Comparison of ENCODE assay signal across 8 cellular contexts in genomic region chr19:50724522-50725217, GRCh38. TPM values are rescaled to one million over a fixed set of nuclear protein-coding genes. Genes with fewer than 3 reads are reported as not detected.
DNase-seq lines count a peak whose midpoint lies in the region; ATAC-seq, FAIRE-seq and TF ChIP-seq lines count a peak whose summit lies in the region.

No MANE protein-coding gene starts in this region.

- CTCF ChIA-PET in naive thymus-derived CD4-positive, alpha-beta T cell (lab: Charles Lee), result interaction anchor here (0.6 to 1.3 kb wide), 3 partner anchors 16 to 356 kb away, joined by 3 to 4 read pairs (median 4); no protein-coding TSS in a partner anchor

- peak overlapping the region in 8 of 9 donors; percentile 34 to 87 (median 70) for H3K27ac Mint-ChIP-seq in naive thymus-derived CD4-positive, alpha-beta T cell
- H3K27ac Mint-ChIP-seq in stimulated activated effector memory CD8-positive, alpha-beta T cell treated with anti-CD3 and anti-CD28 coated beads, Interleukin-12 subunit alpha, Interleukin-12 subunit beta, amount 100 ng/mL, for 72 hours, result no peak overlapping the region

- ATAC-seq in GM19455 (IDR thresholded peaks at IDR 0.05; ENCODE audit: unreplicated experiment), result peak; percentile 66
- peak; percentile 93 for ATAC-seq in naive thymus-derived CD4-positive, alpha-beta T cell
- ATAC-seq in stimulated activated effector memory CD8-positive, alpha-beta T cell treated with anti-CD3 and anti-CD28 coated beads, Interleukin-12 subunit alpha, Interleukin-12 subunit beta, amount 100 ng/mL, for 72 hours, result peak; percentile 82

- H3K4me3 ChIP-seq in Peyer's patch, result peak overlapping the region; percentile 39 to 62 (median 54)
- peak overlapping the region; percentile 67 to 80 (median 74) for H3K4me3 ChIP-seq in fibroblast of lung (replicated peaks in 1 of 4; ENCODE audit: control extremely low read depth in 1 of 4, insufficient read depth in 1 of 4, low read depth in 3 of 4, low read length in 4 of 4)
- peak overlapping the region; percentile 62 for H3K4me3 ChIP-seq in naive thymus-derived CD4-positive, alpha-beta T cell (ENCODE audit: low read length)

- peaks cover 0 to 5% (median 0%) of the 10 kb centered on the region in 5 donors for H3K36me3 Mint-ChIP-seq in naive thymus-derived CD4-positive, alpha-beta T cell
- H3K36me3 Mint-ChIP-seq in stimulated activated effector memory CD8-positive, alpha-beta T cell treated with anti-CD3 and anti-CD28 coated beads, Interleukin-12 subunit alpha, Interleukin-12 subunit beta, amount 100 ng/mL, for 72 hours, result no peaks in the 10 kb centered on the region

- intact Hi-C loops in naive thymus-derived CD4-positive, alpha-beta T cell (cut with micrococcal nuclease), result loop anchor here (1.0 to 10.0 kb wide), 9 partner anchors 59 to 980 kb away; partner anchors contain the start of genes POLD1 (in 2 of the 2), VRK3 (in 1 of the 2) and ZNF473 (in 1 of the 2)

- H3K4me1 ChIP-seq in Peyer's patch (peaks cover 0 to 20% (median 3%) of the 10 kb centered on the region in 4 donors), fibroblast of lung (ENCODE audit: control insufficient read depth, extremely low read depth, insufficient read depth, low read length) (peaks cover 25% of the 10 kb centered on the region)
- peaks cover 5 to 12% of the 10 kb centered on the region in 2 donors for H3K4me1 ChIP-seq in naive thymus-derived CD4-positive, alpha-beta T cell (ENCODE audit: control insufficient read depth in 2 of 2, insufficient read depth in 2 of 2, low read length in 2 of 2)

- peak; percentile 98 for FAIRE-seq in HTR-8/SVneo (lab: Jason Lieb, UNC)

- H3K27me3 ChIP-seq in Peyer's patch (no peaks in the 10 kb centered on the region), fibroblast of lung (ENCODE audit: control insufficient read depth, insufficient read depth, low read length) (no peaks in the 10 kb centered on the region)
- H3K27me3 ChIP-seq in naive thymus-derived CD4-positive, alpha-beta T cell (ENCODE audit: control insufficient read depth in 2 of 2, insufficient read depth in 2 of 2, low read length in 2 of 2), result peaks cover 5 to 12% of the 10 kb centered on the region in 2 donors

- H3K36me3 ChIP-seq in Peyer's patch (no peaks in the 10 kb centered on the region), fibroblast of lung (ENCODE audit: control insufficient read depth, insufficient read depth, low read length) (peaks cover 2% of the 10 kb centered on the region)
- no peaks in the 10 kb centered on the region for H3K36me3 ChIP-seq in naive thymus-derived CD4-positive, alpha-beta T cell (ENCODE audit: control insufficient read depth in 2 of 3, insufficient read depth in 3 of 3, low read length in 3 of 3)

- H3K4me2 ChIP-seq in fibroblast of lung (ENCODE audit: extremely low read depth, insufficient read depth, low read length), result peak overlapping the region; percentile 99

- H3K27me3 Mint-ChIP-seq in naive thymus-derived CD4-positive, alpha-beta T cell, result peaks cover 47 to 70% (median 53%) of the 10 kb centered on the region in 5 donors

- peak overlapping the region; percentile 82 for H3K27ac ChIP-seq in C4-2B
- H3K27ac ChIP-seq in Peyer's patch, result peak overlapping the region in 3 of 4 donors; percentile 47 to 66 (median 51)
- H3K27ac ChIP-seq in fibroblast of lung (ENCODE audit: insufficient read depth, low read length), result peak overlapping the region; percentile 81
- peak overlapping the region; percentile 66 for H3K27ac ChIP-seq in naive thymus-derived CD4-positive, alpha-beta T cell (ENCODE audit: low read depth, low read length)

- H3K9me3 ChIP-seq in Peyer's patch (peaks cover 0 to 6% (median 0%) of the 10 kb centered on the region in 4 donors), fibroblast of lung (ENCODE audit: control insufficient read depth, insufficient read depth, low read depth, low read length) (no peaks in the 10 kb centered on the region)
- H3K9me3 ChIP-seq in naive thymus-derived CD4-positive, alpha-beta T cell (ENCODE audit: control insufficient read depth in 2 of 3, low read length in 3 of 3), result no peaks in the 10 kb centered on the region

- peaks cover 0 to 10% (median 2%) of the 10 kb centered on the region in 11 donors for H3K9me3 Mint-ChIP-seq in naive thymus-derived CD4-positive, alpha-beta T cell
- H3K9me3 Mint-ChIP-seq in stimulated activated effector memory CD8-positive, alpha-beta T cell treated with anti-CD3 and anti-CD28 coated beads, Interleukin-12 subunit alpha, Interleukin-12 subunit beta, amount 100 ng/mL, for 72 hours, result peaks cover 3% of the 10 kb centered on the region

- TF ChIP-seq CTCF in C4-2B (conservative IDR thresholded peaks at IDR 0.05), result peak; percentile 97
- TF ChIP-seq CTCF in Peyer's patch (IDR thresholded peaks at IDR 0.05), result peak in 5 of 6 experiments; percentile 21 to 66 (median 51)
- peak; percentile 55 to 79 for TF ChIP-seq CTCF in fibroblast of lung (conservative IDR thresholded peaks at IDR 0.05 in 1 of 2, IDR thresholded peaks at IDR 0.05 in 1 of 2; ENCODE audit: low read depth in 1 of 2, low read length in 2 of 2)

- peak overlapping the region; percentile 73 for H3K9ac ChIP-seq in fibroblast of lung (ENCODE audit: insufficient read depth, low read length)

- DNase-seq in HTR-8/SVneo (ENCODE audit: insufficient read length, low spot score) (peak; percentile 96), Peyer's patch (peak; percentile 87 to 97 (median 94)), fibroblast of lung (ENCODE audit: low read depth in 2 of 2) (peak; percentile 92 to 99)
- peak; percentile 58 to 67 for DNase-seq in activated T-helper 1 cell treated with anti-CD3 and anti-CD28 coated beads, Interleukin-2, amount 50 U/mL, for 16 hours (ENCODE audit: low read depth in 1 of 2, low spot score in 1 of 2)
- peak; percentile 74 to 99 (median 94) for DNase-seq in naive thymus-derived CD4-positive, alpha-beta T cell
- DNase-seq in stimulated activated effector memory CD8-positive, alpha-beta T cell treated with anti-CD3 and anti-CD28 coated beads, Interleukin-12 subunit alpha, Interleukin-12 subunit beta, amount 100 ng/mL, for 72 hours (ENCODE audit: low spot score in 2 of 2), result peak; percentile 54 to 92

- peak in 1 of 2 donors; percentile 45 for TF ChIP-seq POLR2A in Peyer's patch (IDR thresholded peaks at IDR 0.05)

- POLR2A ChIA-PET in naive thymus-derived CD4-positive, alpha-beta T cell (lab: Charles Lee), result interaction anchor here (0.8 kb wide), 1 partner anchor 675 kb away, joined by 3 read pairs; no protein-coding TSS in a partner anchor

- H3K4me1 Mint-ChIP-seq in naive thymus-derived CD4-positive, alpha-beta T cell, result peaks cover 0 to 34% (median 24%) of the 10 kb centered on the region in 7 donors
- peaks cover 37% of the 10 kb centered on the region for H3K4me1 Mint-ChIP-seq in stimulated activated effector memory CD8-positive, alpha-beta T cell treated with anti-CD3 and anti-CD28 coated beads, Interleukin-12 subunit alpha, Interleukin-12 subunit beta, amount 100 ng/mL, for 72 hours

- H4K20me1 ChIP-seq in fibroblast of lung (ENCODE audit: control insufficient read depth, extremely low read depth, insufficient read depth, low read length), result no peaks in the 10 kb centered on the region

- H2AFZ ChIP-seq in fibroblast of lung (ENCODE audit: low read length), result peak overlapping the region; percentile 79

- H3K4me3 Mint-ChIP-seq in naive thymus-derived CD4-positive, alpha-beta T cell, result peak overlapping the region; percentile 79 to 92 (median 84)
- peak overlapping the region; percentile 63 for H3K4me3 Mint-ChIP-seq in stimulated activated effector memory CD8-positive, alpha-beta T cell treated with anti-CD3 and anti-CD28 coated beads, Interleukin-12 subunit alpha, Interleukin-12 subunit beta, amount 100 ng/mL, for 72 hours

- H3K79me2 ChIP-seq in fibroblast of lung (ENCODE audit: control insufficient read depth, insufficient read depth, low read length), result peaks cover 12% of the 10 kb centered on the region

RNA-seq across cellular contexts. Expression of gene CLEC11A, which starts 1.5 kb away (rescaled TPM):
- total RNA-seq in Peyer's patch (1 to 10 TPM in 3 of 4 donors, not detected in 1; 3.3 to 4.6 (median 4.0) TPM), fibroblast of lung (27.5 and 69.4 TPM in 2 replicates)
- 22.5 and 23.4 TPM in 2 replicates for polyA plus RNA-seq in fibroblast of lung
- 66.2 and 73.6 TPM in 2 replicates for polyA plus RNA-seq in fibroblast of lung (2012)
- 4.7 and 7.4 TPM in 2 replicates for polyA minus RNA-seq in fibroblast of lung (ENCODE audit: low replicate concordance)
- 1 to 10 TPM in 4 of 5 experiments, under 1 TPM in 1; 0.36 to 4.6 (median 3.1) TPM for total RNA-seq in naive thymus-derived CD4-positive, alpha-beta T cell
- polyA plus RNA-seq in naive thymus-derived CD4-positive, alpha-beta T cell, result 1 to 10 TPM; 2.4 to 6.4 TPM

RNA-seq across cellular contexts. Expression of gene SHANK1, which starts 5.1 kb away (rescaled TPM):
- 1 to 10 TPM in 1 of 4 donors, under 1 TPM in 1, not detected in 2; 0.83 to 1.3 TPM for total RNA-seq in Peyer's patch
- 1.8 and 7.9 TPM in 2 replicates for total RNA-seq in fibroblast of lung
- polyA plus RNA-seq in fibroblast of lung, result 1.4 and 2.3 TPM in 2 replicates
- 3.1 and 4.6 TPM in 2 replicates for polyA plus RNA-seq in fibroblast of lung (2012)
- 9.2 and 12.1 TPM in 2 replicates for polyA minus RNA-seq in fibroblast of lung (ENCODE audit: low replicate concordance)
- total RNA-seq in naive thymus-derived CD4-positive, alpha-beta T cell, result under 1 TPM in 2 of 5 experiments, not detected in 3; 0.64 to 0.69 TPM
- not detected for polyA plus RNA-seq in naive thymus-derived CD4-positive, alpha-beta T cell

RNA-seq across cellular contexts. Expression of gene GPR32, which starts 45.6 kb away (rescaled TPM):
- total RNA-seq in Peyer's patch (not detected), fibroblast of lung (not detected in 2 replicates)
- not detected in 2 replicates for polyA plus RNA-seq in fibroblast of lung
- not detected in 2 replicates for polyA plus RNA-seq in fibroblast of lung (2012)
- not detected in 2 replicates for polyA minus RNA-seq in fibroblast of lung (ENCODE audit: low replicate concordance)
- total RNA-seq in naive thymus-derived CD4-positive, alpha-beta T cell, result not detected
- not detected for polyA plus RNA-seq in naive thymus-derived CD4-positive, alpha-beta T cell

Comparison
In these comparisons a context has a peak if more than half of its experiments do, and no peak if none do; other contexts are left out.
1. Peak in every context shown above with its lines: DNase-seq, ATAC-seq, H3K4me3 ChIP-seq and H3K27ac ChIP-seq.